20 cellular contexts compared by ENCODE assay signal in the genomic region with DNA sequence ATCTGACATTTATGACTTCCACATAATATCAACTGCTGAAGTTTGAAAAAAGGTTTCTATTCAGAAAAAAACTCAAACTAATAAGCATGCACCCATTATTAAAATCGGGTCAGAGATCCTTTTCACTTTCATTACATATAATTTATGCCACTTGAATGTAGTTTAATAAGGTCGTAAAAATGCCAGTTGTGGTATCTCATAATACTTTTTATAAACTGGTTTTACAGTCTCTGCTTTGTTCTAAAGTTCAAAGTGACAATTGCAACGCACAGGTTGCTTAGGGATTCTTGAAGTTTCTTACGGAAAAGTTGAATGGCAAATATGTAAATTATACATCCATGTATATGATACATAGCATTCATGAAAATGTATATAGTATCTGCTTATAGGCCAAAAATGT.
DNase-seq lines count a peak whose midpoint lies in the region; ATAC-seq and TF ChIP-seq lines count a peak whose summit lies in the region.
"Had no signal": no experiment of that assay in that cellular context is flagged by ENCODE, and none has a peak within 500 bp of the region (broad histone marks: within the 10 kb centered on the region; RNA-seq: fewer than 3 reads in every experiment).

No MANE protein-coding gene starts in this region.

- H3K36me3 ChIP-seq in HEK293 (ENCODE audit: control insufficient read depth in 2 of 2, insufficient read depth in 1 of 2, low read length in 2 of 2) (no peaks in the 10 kb centered on the region), SK-N-MC (ENCODE audit: insufficient read depth, low read length) (no peaks in the 10 kb centered on the region), mucosa of descending colon (ENCODE audit: low read depth) (no peaks in the 10 kb centered on the region)
- H3K36me3 ChIP-seq: BE2C; BLaER1 treated with 17β-estradiol and CSF1 and Interleukin-3, amounts not matched to agents 10 nM and 100 nM had no signal

- H3K27ac ChIP-seq in HEK293 (ENCODE audit: extremely low read depth, low read depth, low read length) (no peak overlapping the region), SK-N-MC (no peak overlapping the region)
- H3K27ac ChIP-seq: A549; BLaER1 treated with 17β-estradiol and CSF1 and Interleukin-3, amounts not matched to agents 10 nM and 100 nM had no signal

- no peaks in the 10 kb centered on the region for H3K9me3 Mint-ChIP-seq in HFFc6
- H3K9me3 Mint-ChIP-seq in activated CD4-positive, alpha-beta memory T cell treated with anti-CD3 and anti-CD28 coated beads for 36 hours, result peaks cover 3% of the 10 kb centered on the region
- H3K9me3 Mint-ChIP-seq: GM23338, H9 had no signal

- H3K4me3 Mint-ChIP-seq in HFFc6, result no peak overlapping the region
- H3K4me3 Mint-ChIP-seq in activated CD4-positive, alpha-beta memory T cell treated with anti-CD3 and anti-CD28 coated beads for 36 hours, result no peak overlapping the region
- H3K4me3 Mint-ChIP-seq: CD14-positive monocyte; CD4-positive, alpha-beta T cell; CD8-positive, alpha-beta memory T cell; GM23338; H9 had no signal

- CTCF ChIA-PET in HEK293 (lab: Yijun Ruan, JAX), result interaction anchor here (1.2 kb wide), 1 partner anchor 34 kb away, joined by 6 read pairs; no protein-coding TSS in a partner anchor
- CTCF ChIA-PET in activated CD4-positive, alpha-beta memory T cell treated with anti-CD3 and anti-CD28 coated beads for 36 hours (lab: Charles Lee), result no interaction called here

- POLR2A ChIA-PET in HEK293 (lab: Yijun Ruan, JAX), result no interaction called here
- POLR2A ChIA-PET in activated CD4-positive, alpha-beta memory T cell treated with anti-CD3 and anti-CD28 coated beads for 36 hours (lab: Charles Lee), result no interaction called here

- TF ChIP-seq CTCF in HEK293 (tag by site-specific recombination; IDR thresholded peaks at IDR 0.05) (no peak), mucosa of descending colon (IDR thresholded peaks at IDR 0.05) (no peak), HFFc6 (IDR thresholded peaks at IDR 0.05) (no peak)

- ATAC-seq in mucosa of descending colon (peak; percentile 42), GM19463 (IDR thresholded peaks at IDR 0.05; ENCODE audit: unreplicated experiment) (no peak)
- ATAC-seq: A549, GM23338, HCT116 had no signal

- no peak overlapping the region for H3K4me3 ChIP-seq in HEK293 (ENCODE audit: low read depth, low read length)
- no peak overlapping the region for H3K4me3 ChIP-seq in SK-N-MC
- H3K4me3 ChIP-seq in mucosa of descending colon, result no peak overlapping the region
- H3K4me3 ChIP-seq: A549; BLaER1 treated with 17β-estradiol and CSF1 and Interleukin-3, amounts not matched to agents 10 nM and 100 nM; GM23338 had no signal

- H3K4me1 Mint-ChIP-seq in HFFc6 (ENCODE audit: low read depth), result peaks cover 12% of the 10 kb centered on the region
- H3K4me1 Mint-ChIP-seq in activated CD4-positive, alpha-beta memory T cell treated with anti-CD3 and anti-CD28 coated beads for 36 hours (ENCODE audit: low read depth), result no peaks in the 10 kb centered on the region
- H3K4me1 Mint-ChIP-seq: CD14-positive monocyte; CD8-positive, alpha-beta memory T cell; GM23338 had no signal

- H3K27ac Mint-ChIP-seq in HFFc6, result no peak overlapping the region
- no peak overlapping the region for H3K27ac Mint-ChIP-seq in activated CD4-positive, alpha-beta memory T cell treated with anti-CD3 and anti-CD28 coated beads for 36 hours
- H3K27ac Mint-ChIP-seq: CD14-positive monocyte; CD4-positive, alpha-beta T cell; CD8-positive, alpha-beta memory T cell; GM23338; H9 had no signal

- H3K4me1 ChIP-seq in HEK293 (ENCODE audit: control insufficient read depth, insufficient read depth, low read length) (no peaks in the 10 kb centered on the region), mucosa of descending colon (ENCODE audit: low read depth) (no peaks in the 10 kb centered on the region)
- H3K4me1 ChIP-seq: A549; BE2C; BLaER1 treated with 17β-estradiol and CSF1 and Interleukin-3, amounts not matched to agents 10 nM and 100 nM had no signal

- no peaks in the 10 kb centered on the region; the same call in 1 of the 2 replicates for H3K27me3 Mint-ChIP-seq in HFFc6 (ENCODE audit: insufficient read depth)
- H3K27me3 Mint-ChIP-seq in activated CD4-positive, alpha-beta memory T cell treated with anti-CD3 and anti-CD28 coated beads for 36 hours, result no peaks in the 10 kb centered on the region
- H3K27me3 Mint-ChIP-seq: CD4-positive, alpha-beta T cell; CD8-positive, alpha-beta memory T cell had no signal

- H3K9ac ChIP-seq in SK-N-MC (ENCODE audit: insufficient read length), result no peak overlapping the region
- H3K9ac ChIP-seq: BLaER1 treated with 17β-estradiol and CSF1 and Interleukin-3, amounts not matched to agents 10 nM and 100 nM had no signal

- DNase-seq in SK-N-MC (ENCODE audit: low read depth, low spot score) (peak; percentile 5), mucosa of descending colon (no peak), HFFc6 (no peak)
- DNase-seq in activated CD4-positive, alpha-beta memory T cell treated with anti-CD3 and anti-CD28 coated beads for 36 hours, result no peak
- DNase-seq: 8988T; ACHN; AML-193; BE2C; CD4-positive, alpha-beta T cell; CD8-positive, alpha-beta memory T cell; DMS153; DND-41; H9 had no signal

- intact Hi-C loops in mucosa of descending colon (cut with DNase I, micrococcal nuclease), result no loop called here
- intact Hi-C loops in activated CD4-positive, alpha-beta memory T cell treated with anti-CD3 and anti-CD28 coated beads for 36 hours (cut with micrococcal nuclease), result no loop called here

- no peaks in the 10 kb centered on the region for H3K36me3 Mint-ChIP-seq in HFFc6 (ENCODE audit: low read depth)
- H3K36me3 Mint-ChIP-seq in activated CD4-positive, alpha-beta memory T cell treated with anti-CD3 and anti-CD28 coated beads for 36 hours, result no peaks in the 10 kb centered on the region
- H3K36me3 Mint-ChIP-seq: CD14-positive monocyte; CD8-positive, alpha-beta memory T cell had no signal

- H3K9me3 ChIP-seq in HEK293 (ENCODE audit: control insufficient read depth, insufficient read depth, low read depth, low read length) (no peaks in the 10 kb centered on the region), SK-N-MC (ENCODE audit: low read depth, low read length) (no peaks in the 10 kb centered on the region), mucosa of descending colon (no peaks in the 10 kb centered on the region)
- H3K9me3 ChIP-seq: A549; BE2C; BLaER1 treated with 17β-estradiol and CSF1 and Interleukin-3, amounts not matched to agents 10 nM and 100 nM had no signal

TF ChIP-seq in HEK293, 187 proteins besides CTCF, POLR2A, EP300 and RAD21 (continues in another document):
- TF ChIP-seq ZNF10 (tag by site-specific recombination; IDR thresholded peaks at IDR 0.05) (no peak), ZNF121 (tag by site-specific recombination; IDR thresholded peaks at IDR 0.05) (no peak), SCRT1 (tag by site-specific recombination; IDR thresholded peaks at IDR 0.05; ENCODE audit: borderline replicate concordance) (no peak), ZNF169 (tag by site-specific recombination; IDR thresholded peaks at IDR 0.05) (no peak), BCL11A (tag by site-specific recombination; IDR thresholded peaks at IDR 0.05; ENCODE audit: low read depth) (no peak), FEZF1 (tag by site-specific recombination; IDR thresholded peaks at IDR 0.05) (0 out of 2 replicates have a peak, but pooled peaks have one; percentile 16), ZEB2 (tag by site-specific recombination; IDR thresholded peaks at IDR 0.05) (no peak), ZNF830 (tag by site-specific recombination; IDR thresholded peaks at IDR 0.05; ENCODE audit: low read depth) (no peak)
- TF ChIP-seq, protein P1, sequence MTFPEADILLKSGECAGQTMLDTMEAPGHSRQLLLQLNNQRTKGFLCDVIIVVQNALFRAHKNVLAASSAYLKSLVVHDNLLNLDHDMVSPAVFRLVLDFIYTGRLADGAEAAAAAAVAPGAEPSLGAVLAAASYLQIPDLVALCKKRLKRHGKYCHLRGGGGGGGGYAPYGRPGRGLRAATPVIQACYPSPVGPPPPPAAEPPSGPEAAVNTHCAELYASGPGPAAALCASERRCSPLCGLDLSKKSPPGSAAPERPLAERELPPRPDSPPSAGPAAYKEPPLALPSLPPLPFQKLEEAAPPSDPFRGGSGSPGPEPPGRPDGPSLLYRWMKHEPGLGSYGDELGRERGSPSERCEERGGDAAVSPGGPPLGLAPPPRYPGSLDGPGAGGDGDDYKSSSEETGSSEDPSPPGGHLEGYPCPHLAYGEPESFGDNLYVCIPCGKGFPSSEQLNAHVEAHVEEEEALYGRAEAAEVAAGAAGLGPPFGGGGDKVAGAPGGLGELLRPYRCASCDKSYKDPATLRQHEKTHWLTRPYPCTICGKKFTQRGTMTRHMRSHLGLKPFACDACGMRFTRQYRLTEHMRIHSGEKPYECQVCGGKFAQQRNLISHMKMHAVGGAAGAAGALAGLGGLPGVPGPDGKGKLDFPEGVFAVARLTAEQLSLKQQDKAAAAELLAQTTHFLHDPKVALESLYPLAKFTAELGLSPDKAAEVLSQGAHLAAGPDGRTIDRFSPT (tag by site-specific recombination; IDR thresholded peaks at IDR 0.05), result no peak
- TF ChIP-seq, protein P2, sequence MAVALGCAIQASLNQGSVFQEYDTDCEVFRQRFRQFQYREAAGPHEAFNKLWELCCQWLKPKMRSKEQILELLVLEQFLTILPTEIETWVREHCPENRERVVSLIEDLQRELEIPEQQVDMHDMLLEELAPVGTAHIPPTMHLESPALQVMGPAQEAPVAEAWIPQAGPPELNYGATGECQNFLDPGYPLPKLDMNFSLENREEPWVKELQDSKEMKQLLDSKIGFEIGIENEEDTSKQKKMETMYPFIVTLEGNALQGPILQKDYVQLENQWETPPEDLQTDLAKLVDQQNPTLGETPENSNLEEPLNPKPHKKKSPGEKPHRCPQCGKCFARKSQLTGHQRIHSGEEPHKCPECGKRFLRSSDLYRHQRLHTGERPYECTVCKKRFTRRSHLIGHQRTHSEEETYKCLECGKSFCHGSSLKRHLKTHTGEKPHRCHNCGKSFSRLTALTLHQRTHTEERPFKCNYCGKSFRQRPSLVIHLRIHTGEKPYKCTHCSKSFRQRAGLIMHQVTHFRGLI (tag by site-specific recombination; IDR thresholded peaks at IDR 0.05), result no peak
- TF ChIP-seq, protein P3, sequence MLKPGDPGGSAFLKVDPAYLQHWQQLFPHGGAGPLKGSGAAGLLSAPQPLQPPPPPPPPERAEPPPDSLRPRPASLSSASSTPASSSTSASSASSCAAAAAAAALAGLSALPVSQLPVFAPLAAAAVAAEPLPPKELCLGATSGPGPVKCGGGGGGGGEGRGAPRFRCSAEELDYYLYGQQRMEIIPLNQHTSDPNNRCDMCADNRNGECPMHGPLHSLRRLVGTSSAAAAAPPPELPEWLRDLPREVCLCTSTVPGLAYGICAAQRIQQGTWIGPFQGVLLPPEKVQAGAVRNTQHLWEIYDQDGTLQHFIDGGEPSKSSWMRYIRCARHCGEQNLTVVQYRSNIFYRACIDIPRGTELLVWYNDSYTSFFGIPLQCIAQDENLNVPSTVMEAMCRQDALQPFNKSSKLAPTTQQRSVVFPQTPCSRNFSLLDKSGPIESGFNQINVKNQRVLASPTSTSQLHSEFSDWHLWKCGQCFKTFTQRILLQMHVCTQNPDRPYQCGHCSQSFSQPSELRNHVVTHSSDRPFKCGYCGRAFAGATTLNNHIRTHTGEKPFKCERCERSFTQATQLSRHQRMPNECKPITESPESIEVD (tag by site-specific recombination; IDR thresholded peaks at IDR 0.05), result peak; percentile 67; the same call in 1 of the 2 replicates
